In the genomic region with DNA sequence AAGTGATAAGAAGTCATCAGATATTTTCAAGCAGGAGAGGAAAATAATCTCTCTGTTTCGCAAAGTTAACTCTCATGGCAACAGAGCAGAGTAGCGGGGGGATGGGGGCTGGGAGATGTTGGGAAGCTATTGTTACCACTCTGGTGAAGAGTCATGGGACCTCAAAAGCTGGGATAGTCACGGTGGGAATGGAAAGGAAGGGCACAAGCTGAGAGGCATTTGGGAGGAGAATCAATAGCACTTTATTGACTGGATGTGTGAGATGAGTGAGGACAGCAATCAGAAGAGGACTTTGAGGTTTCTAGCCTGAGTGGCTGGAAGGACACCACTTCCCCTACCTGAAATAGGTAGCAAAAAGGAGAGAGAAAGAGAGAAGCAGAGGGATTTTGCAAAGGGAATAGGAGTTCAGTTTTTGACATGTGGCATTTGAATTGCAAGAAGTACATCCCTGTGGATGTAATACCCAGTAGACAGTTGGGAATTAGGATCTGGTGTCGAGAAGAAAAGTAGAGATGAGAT, we compare ENCODE assay signal across 9 cellular contexts.
DNase-seq lines count a peak whose midpoint lies in the region; ATAC-seq and TF ChIP-seq lines count a peak whose summit lies in the region.
"Had no signal": no experiment of that assay in that cellular context is flagged by ENCODE, and none has a peak within 500 bp of the region (broad histone marks: within the 10 kb centered on the region; RNA-seq: fewer than 3 reads in every experiment).

No MANE protein-coding gene starts in this region.

- H3K9me3 ChIP-seq in endocrine pancreas (ENCODE audit: control insufficient read depth, low read length) (no peaks in the 10 kb centered on the region), mucosa of stomach (ENCODE audit: control insufficient read depth, low read length) (no peaks in the 10 kb centered on the region)

- TF ChIP-seq CTCF in AG10803 (conservative IDR thresholded peaks at IDR 0.05; ENCODE audit: low read length) (no peak), LNCaP clone FGC (IDR thresholded peaks at IDR 0.05; ENCODE audit: control insufficient read depth, extremely low read depth, insufficient read depth) (no peak)

- DNase-seq in AG10803 (ENCODE audit: low read depth) (no peak), LNCaP clone FGC (ENCODE audit: low read depth) (no peak), hepatic stellate cell (ENCODE audit: low spot score) (no peak)
- DNase-seq: activated B cell treated with CpG ODN at 0.5 μM for 24 hours had no signal

- H3K4me1 ChIP-seq in endocrine pancreas (ENCODE audit: control insufficient read depth, insufficient read depth, low read length) (peaks cover 5% of the 10 kb centered on the region), mucosa of stomach (ENCODE audit: control insufficient read depth, insufficient read depth, low read length) (peaks cover 50% of the 10 kb centered on the region)

- ATAC-seq in HG03378 (IDR thresholded peaks at IDR 0.05; ENCODE audit: unreplicated experiment) (no peak), GM18511 (IDR thresholded peaks at IDR 0.05; ENCODE audit: unreplicated experiment) (no peak), GM21825 (IDR thresholded peaks at IDR 0.05; ENCODE audit: unreplicated experiment) (no peak)

- H3K4me3 ChIP-seq in AG10803 (ENCODE audit: low read length): peak overlapping the region; percentile 80
- peak overlapping the region; percentile 54 for H3K4me3 ChIP-seq in LNCaP clone FGC (ENCODE audit: low read depth, low read length)
- H3K4me3 ChIP-seq in endocrine pancreas (ENCODE audit: control insufficient read depth, insufficient read depth, low read length): peak overlapping the region; percentile 86
- H3K4me3 ChIP-seq in mucosa of stomach (ENCODE audit: low read length): peak overlapping the region; percentile 92

- no peaks in the 10 kb centered on the region for H3K36me3 ChIP-seq in endocrine pancreas (ENCODE audit: control insufficient read depth, insufficient read depth, low read length)
- no peaks in the 10 kb centered on the region for H3K36me3 ChIP-seq in mucosa of stomach (ENCODE audit: control insufficient read depth, insufficient read depth, low read length)

- H3K9ac ChIP-seq in endocrine pancreas (ENCODE audit: control insufficient read depth, insufficient read depth, low read length) (peak overlapping the region; percentile 99), mucosa of stomach (ENCODE audit: low read length) (peak overlapping the region; percentile 97)

- H3K27me3 ChIP-seq in endocrine pancreas (ENCODE audit: control insufficient read depth, insufficient read depth, low read length) (no peaks in the 10 kb centered on the region), mucosa of stomach (ENCODE audit: control insufficient read depth, insufficient read depth, low read length) (no peaks in the 10 kb centered on the region)
